Comparison of ENCODE assay signal across 10 cellular contexts in genomic region chr10:84172435-84173356, GRCh38. TPM values are rescaled to one million over a fixed set of nuclear protein-coding genes. Genes with fewer than 3 reads are reported as not detected.
DNase-seq lines count a peak whose midpoint lies in the region; ATAC-seq and TF ChIP-seq lines count a peak whose summit lies in the region.
"Had no signal": no experiment of that assay in that cellular context is flagged by ENCODE, and none has a peak within 500 bp of the region (broad histone marks: within the 10 kb centered on the region; RNA-seq: fewer than 3 reads in every experiment).

No MANE protein-coding gene starts in this region.

- peaks cover 2% of the 10 kb centered on the region for H3K27me3 Mint-ChIP-seq in IgD-negative memory B cell
- H3K27me3 Mint-ChIP-seq in naive thymus-derived CD8-positive, alpha-beta T cell = no peaks in the 10 kb centered on the region
- H3K27me3 Mint-ChIP-seq in activated T-helper 1 cell treated with anti-CD3 and anti-CD28 coated beads, Interleukin-12 subunit alpha, Interleukin-12 subunit beta, Interleukin-2, Interleukin-4 antibody, amounts not matched to agents 30 ng/mL and 10 ng/mL and 1 ng/mL, durations not matched to agents 14 hours and 24 hours and 36 hours (ENCODE audit: insufficient read depth) = peaks cover 2% of the 10 kb centered on the region

- peaks cover 0 to 2% (median 0%) of the 10 kb centered on the region in 3 donors for H3K9me3 Mint-ChIP-seq in IgD-negative memory B cell
- no peaks in the 10 kb centered on the region for H3K9me3 Mint-ChIP-seq in naive thymus-derived CD8-positive, alpha-beta T cell
- no peaks in the 10 kb centered on the region for H3K9me3 Mint-ChIP-seq in activated T-helper 1 cell treated with anti-CD3 and anti-CD28 coated beads, Interleukin-12 subunit alpha, Interleukin-12 subunit beta, Interleukin-2, Interleukin-4 antibody, amounts not matched to agents 30 ng/mL and 10 ng/mL and 1 ng/mL, durations not matched to agents 14 hours and 24 hours and 36 hours

- H3K4me3 ChIP-seq in neuron (ENCODE audit: low read length) (no peak overlapping the region), thyroid gland (replicated peaks in 1 of 3) (no peak overlapping the region)
- no peak overlapping the region for H3K4me3 ChIP-seq in effector memory CD4-positive, alpha-beta T cell (ENCODE audit: insufficient read depth, low read depth, low read length, poor library complexity, severe bottlenecking)

- no peak for TF ChIP-seq POLR2A in thyroid gland (IDR thresholded peaks at IDR 0.05)

- peaks cover 6% of the 10 kb centered on the region for H3K36me3 Mint-ChIP-seq in IgD-negative memory B cell
- peaks cover 0 to under 1% (median 0%) of the 10 kb centered on the region in 3 donors for H3K36me3 Mint-ChIP-seq in naive thymus-derived CD8-positive, alpha-beta T cell
- H3K36me3 Mint-ChIP-seq in activated T-helper 1 cell treated with anti-CD3 and anti-CD28 coated beads, Interleukin-12 subunit alpha, Interleukin-12 subunit beta, Interleukin-2, Interleukin-4 antibody, amounts not matched to agents 30 ng/mL and 10 ng/mL and 1 ng/mL, durations not matched to agents 14 hours and 24 hours and 36 hours (ENCODE audit: low read depth) = no peaks in the 10 kb centered on the region

- WGBS in thyroid gland, 2 donors = 92 to 95% methylated on average over 9 of the region's 9 CpGs

- H3K9me3 ChIP-seq in neuron (ENCODE audit: low read length) (no peaks in the 10 kb centered on the region), thyroid gland (no peaks in the 10 kb centered on the region)
- no peaks in the 10 kb centered on the region for H3K9me3 ChIP-seq in effector memory CD4-positive, alpha-beta T cell (ENCODE audit: control insufficient read depth, low read length)

- peaks cover 14 to 23% (median 21%) of the 10 kb centered on the region in 3 donors for H3K4me1 Mint-ChIP-seq in IgD-negative memory B cell
- H3K4me1 Mint-ChIP-seq in naive thymus-derived CD8-positive, alpha-beta T cell = peaks cover 0 to 10% (median 3%) of the 10 kb centered on the region in 4 donors
- H3K4me1 Mint-ChIP-seq in activated T-helper 1 cell treated with anti-CD3 and anti-CD28 coated beads, Interleukin-12 subunit alpha, Interleukin-12 subunit beta, Interleukin-2, Interleukin-4 antibody, amounts not matched to agents 30 ng/mL and 10 ng/mL and 1 ng/mL, durations not matched to agents 14 hours and 24 hours and 36 hours (ENCODE audit: low read depth) = peaks cover 6% of the 10 kb centered on the region

- H2AFZ ChIP-seq in neuron (ENCODE audit: low read depth, low read length) = peak overlapping the region; percentile 41

- peaks cover 5% of the 10 kb centered on the region for H3K4me1 ChIP-seq in neuron (ENCODE audit: insufficient read depth, low read length)
- peaks cover 10% of the 10 kb centered on the region for H3K4me1 ChIP-seq in effector memory CD4-positive, alpha-beta T cell (ENCODE audit: control insufficient read depth, insufficient read depth, low read length, poor library complexity, severe bottlenecking)
- no peaks in the 10 kb centered on the region for H3K4me1 ChIP-seq in thyroid gland

- intact Hi-C loops in thyroid gland (cut with DNase I) = no loop called here
- intact Hi-C loops in activated T-helper 1 cell treated with anti-CD3 and anti-CD28 coated beads, Interleukin-12 subunit alpha, Interleukin-12 subunit beta, Interleukin-2, Interleukin-4 antibody, amounts not matched to agents 30 ng/mL and 10 ng/mL and 1 ng/mL, durations not matched to agents 14 hours and 24 hours and 36 hours (cut with micrococcal nuclease) = no loop called here

- ATAC-seq in GM19025 (IDR thresholded peaks at IDR 0.05; ENCODE audit: low read depth, unreplicated experiment) (peak; percentile 46), HG02623 (IDR thresholded peaks at IDR 0.05; ENCODE audit: unreplicated experiment) (peak; percentile 45)
- no peak for ATAC-seq in naive thymus-derived CD8-positive, alpha-beta T cell

- no peak for TF ChIP-seq CTCF in thyroid gland (IDR thresholded peaks at IDR 0.05)

- no peak for DNase-seq in effector memory CD4-positive, alpha-beta T cell
- DNase-seq in naive thymus-derived CD8-positive, alpha-beta T cell = no peak
- no peak for DNase-seq in thyroid gland
- no peak for DNase-seq in activated T-helper 1 cell treated with anti-CD3 and anti-CD28 coated beads, Interleukin-12 subunit alpha, Interleukin-12 subunit beta, Interleukin-2, Interleukin-4 antibody, amounts not matched to agents 30 ng/mL and 10 ng/mL and 1 ng/mL, durations not matched to agents 14 hours and 24 hours and 36 hours (ENCODE audit: low spot score)
- DNase-seq: GF-D8, posterior cingulate gyrus had no signal

- peak overlapping the region; percentile 81 to 97 (median 90) for H3K27ac Mint-ChIP-seq in IgD-negative memory B cell
- H3K27ac Mint-ChIP-seq in naive thymus-derived CD8-positive, alpha-beta T cell = peak overlapping the region in 1 of 10 donors; percentile 36
- H3K27ac Mint-ChIP-seq in activated T-helper 1 cell treated with anti-CD3 and anti-CD28 coated beads, Interleukin-12 subunit alpha, Interleukin-12 subunit beta, Interleukin-2, Interleukin-4 antibody, amounts not matched to agents 30 ng/mL and 10 ng/mL and 1 ng/mL, durations not matched to agents 14 hours and 24 hours and 36 hours = no peak overlapping the region

- H3K4me3 Mint-ChIP-seq in IgD-negative memory B cell = peak overlapping the region in 2 of 4 donors; percentile 13 to 68
- H3K4me3 Mint-ChIP-seq in naive thymus-derived CD8-positive, alpha-beta T cell = no peak overlapping the region
- H3K4me3 Mint-ChIP-seq in activated T-helper 1 cell treated with anti-CD3 and anti-CD28 coated beads, Interleukin-12 subunit alpha, Interleukin-12 subunit beta, Interleukin-2, Interleukin-4 antibody, amounts not matched to agents 30 ng/mL and 10 ng/mL and 1 ng/mL, durations not matched to agents 14 hours and 24 hours and 36 hours = no peak overlapping the region

- H3K27me3 ChIP-seq in neuron (ENCODE audit: insufficient read depth, low read length) (no peaks in the 10 kb centered on the region), thyroid gland (no peaks in the 10 kb centered on the region)
- no peaks in the 10 kb centered on the region for H3K27me3 ChIP-seq in effector memory CD4-positive, alpha-beta T cell (replicated peaks; ENCODE audit: control insufficient read depth, insufficient read depth, low read length, poor library complexity, severe bottlenecking)

- no peaks in the 10 kb centered on the region for H3K36me3 ChIP-seq in neuron (ENCODE audit: insufficient read depth, low read length)
- no peaks in the 10 kb centered on the region for H3K36me3 ChIP-seq in effector memory CD4-positive, alpha-beta T cell (ENCODE audit: control insufficient read depth, insufficient read depth, low read length)
- no peaks in the 10 kb centered on the region for H3K36me3 ChIP-seq in thyroid gland

- H3K27ac ChIP-seq in effector memory CD4-positive, alpha-beta T cell (ENCODE audit: insufficient read depth, low read length, poor library complexity, severe bottlenecking) = no peak overlapping the region
- no peak overlapping the region for H3K27ac ChIP-seq in thyroid gland

- POLR2A ChIA-PET in naive thymus-derived CD8-positive, alpha-beta T cell (lab: Charles Lee) = no interaction called here

RNA-seq across cellular contexts. Expression of gene GPR15LG, which starts 0.9 kb away (rescaled TPM):
- not detected for polyA plus RNA-seq in IgD-negative memory B cell
- total RNA-seq in naive thymus-derived CD8-positive, alpha-beta T cell = not detected
- polyA plus RNA-seq in naive thymus-derived CD8-positive, alpha-beta T cell = not detected
- not detected for total RNA-seq in thyroid gland
- not detected in 2 replicates for total RNA-seq in activated T-helper 1 cell treated with anti-CD3 and anti-CD28 coated beads, Interleukin-12 subunit alpha, Interleukin-12 subunit beta, Interleukin-2, Interleukin-4 antibody, amounts not matched to agents 30 ng/mL and 10 ng/mL and 1 ng/mL, durations not matched to agents 14 hours and 24 hours and 36 hours

RNA-seq across cellular contexts. Expression of gene CDHR1, which starts 21.6 kb away (rescaled TPM):
- not detected for polyA plus RNA-seq in IgD-negative memory B cell
- under 1 TPM; 0.29 to 0.80 TPM for total RNA-seq in naive thymus-derived CD8-positive, alpha-beta T cell
- polyA plus RNA-seq in naive thymus-derived CD8-positive, alpha-beta T cell = under 1 TPM; 0.16 to 0.43 (median 0.24) TPM
- under 1 TPM in 1 of 4 donors, not detected in 3; 0.17 TPM for total RNA-seq in thyroid gland
- 0.47 and 0.66 TPM in 2 replicates for total RNA-seq in activated T-helper 1 cell treated with anti-CD3 and anti-CD28 coated beads, Interleukin-12 subunit alpha, Interleukin-12 subunit beta, Interleukin-2, Interleukin-4 antibody, amounts not matched to agents 30 ng/mL and 10 ng/mL and 1 ng/mL, durations not matched to agents 14 hours and 24 hours and 36 hours

RNA-seq across cellular contexts. Expression of gene GHITM, which starts 33.4 kb away (rescaled TPM):
- 226 TPM for polyA plus RNA-seq in IgD-negative memory B cell
- 10 to 100 TPM; 90.3 to 92.5 TPM for total RNA-seq in naive thymus-derived CD8-positive, alpha-beta T cell
- polyA plus RNA-seq in naive thymus-derived CD8-positive, alpha-beta T cell = 100 to 1,000 TPM; 270 to 338 (median 281) TPM
- 100 to 1,000 TPM; 165 to 251 (median 202) TPM for total RNA-seq in thyroid gland
- total RNA-seq in activated T-helper 1 cell treated with anti-CD3 and anti-CD28 coated beads, Interleukin-12 subunit alpha, Interleukin-12 subunit beta, Interleukin-2, Interleukin-4 antibody, amounts not matched to agents 30 ng/mL and 10 ng/mL and 1 ng/mL, durations not matched to agents 14 hours and 24 hours and 36 hours = 140 and 142 TPM in 2 replicates

RNA-seq across cellular contexts. Expression of gene LRIT2, which starts 52.6 kb away (rescaled TPM):
- polyA plus RNA-seq in IgD-negative memory B cell = not detected
- total RNA-seq in naive thymus-derived CD8-positive, alpha-beta T cell = not detected
- polyA plus RNA-seq in naive thymus-derived CD8-positive, alpha-beta T cell = not detected
- not detected for total RNA-seq in thyroid gland
- not detected in 2 replicates for total RNA-seq in activated T-helper 1 cell treated with anti-CD3 and anti-CD28 coated beads, Interleukin-12 subunit alpha, Interleukin-12 subunit beta, Interleukin-2, Interleukin-4 antibody, amounts not matched to agents 30 ng/mL and 10 ng/mL and 1 ng/mL, durations not matched to agents 14 hours and 24 hours and 36 hours

Comparison
In these comparisons a context has a peak if more than half of its experiments do, and no peak if none do; other contexts are left out.
1. ATAC-seq: peak in GM19025 (single experiment) and HG02623 (single experiment); none in naive thymus-derived CD8-positive, alpha-beta T cell (0 of 2).